1 cellular context compared by ENCODE assay signal in the genomic region with DNA sequence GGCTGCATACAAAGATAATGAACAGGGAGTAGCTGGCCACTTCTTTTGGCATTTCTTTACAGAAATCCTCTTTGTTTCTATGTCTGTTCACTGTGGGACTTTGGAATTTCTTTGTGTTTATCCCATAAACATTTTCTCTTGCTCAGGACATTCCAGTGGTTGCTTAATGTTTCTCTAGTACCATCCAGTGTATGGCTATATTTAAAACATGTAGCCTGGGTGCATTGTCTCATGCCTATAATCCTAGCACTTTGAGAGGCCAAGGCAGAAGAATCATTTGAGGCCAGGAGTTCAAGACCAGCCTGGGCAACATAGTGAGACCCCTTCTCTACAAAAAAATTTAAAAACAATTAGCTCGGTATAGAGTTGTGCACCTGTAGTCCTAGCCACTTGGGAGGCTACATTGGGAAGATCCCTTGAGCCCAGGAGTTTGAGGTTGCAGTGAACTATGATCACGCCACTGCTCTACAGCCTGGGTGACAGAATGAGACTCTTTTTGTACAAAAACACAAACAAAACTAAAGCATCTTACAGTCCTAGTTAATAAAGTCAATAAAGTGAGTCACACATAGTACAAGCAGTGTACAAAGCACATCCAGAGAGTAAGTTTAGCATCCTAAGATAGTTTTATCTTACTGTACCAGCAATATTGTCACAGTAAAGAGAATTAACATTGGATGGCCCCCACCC.
TF ChIP-seq lines count a peak whose summit lies in the region.

No MANE protein-coding gene starts in this region.

TF ChIP-seq in HepG2, 621 proteins besides CTCF, POLR2A, EP300 and RAD21 (continued from another document and continues in another):
- TF ChIP-seq CEBPG (CRISPR knock-in tag; IDR thresholded peaks at IDR 0.05) (peak; percentile 81), CCDC6 (CRISPR knock-in tag; IDR thresholded peaks at IDR 0.05) (no peak), ZSCAN12 (CRISPR knock-in tag; IDR thresholded peaks at IDR 0.05) (no peak), ZSCAN9 (CRISPR knock-in tag; IDR thresholded peaks at IDR 0.05; ENCODE audit: borderline replicate concordance) (no peak), ZNF510 (CRISPR knock-in tag; IDR thresholded peaks at IDR 0.05; ENCODE audit: low read depth) (no peak), TMF1 (CRISPR knock-in tag; IDR thresholded peaks at IDR 0.05; ENCODE audit: low read depth) (no peak), TGIF2 (CRISPR knock-in tag; IDR thresholded peaks at IDR 0.05) (0 out of 2 replicates have a peak, but pooled peaks have one; percentile 36), MYC (CRISPR knock-in tag; IDR thresholded peaks at IDR 0.05; ENCODE audit: borderline replicate concordance) (no peak), ZNF605 (CRISPR knock-in tag; IDR thresholded peaks at IDR 0.05) (no peak), ZNF205 (CRISPR knock-in tag; IDR thresholded peaks at IDR 0.05) (no peak), TBL1XR1 (IDR thresholded peaks at IDR 0.05; ENCODE audit: borderline replicate concordance, low read length, partially characterized antibody) (no peak), ZSCAN31 (CRISPR knock-in tag; IDR thresholded peaks at IDR 0.05; ENCODE audit: low read depth) (no peak), HOXA5 (CRISPR knock-in tag; IDR thresholded peaks at IDR 0.05) (no peak), HCFC1 (IDR thresholded peaks at IDR 0.05; ENCODE audit: low read depth, low read length) (no peak), BCL6 (CRISPR knock-in tag; IDR thresholded peaks at IDR 0.05) (peak; percentile 17; the same call in 1 of the 2 replicates), MEF2D (CRISPR knock-in tag; IDR thresholded peaks at IDR 0.05) (no peak), ASH2L (IDR thresholded peaks at IDR 0.05; ENCODE audit: insufficient read length, low read depth, low read length) (peak; percentile 34), FOSL2 (CRISPR knock-in tag; IDR thresholded peaks at IDR 0.05) (peak; percentile 75), ZNF629 (CRISPR knock-in tag; conservative IDR thresholded peaks at IDR 0.05) (no peak; the same call in 1 of the 2 replicates), ZNF75D (CRISPR knock-in tag; IDR thresholded peaks at IDR 0.05; ENCODE audit: borderline replicate concordance) (no peak), NFE2 (CRISPR knock-in tag; IDR thresholded peaks at IDR 0.05) (no peak), GATA4 (IDR thresholded peaks at IDR 0.05; ENCODE audit: borderline replicate concordance, low read depth) (peak; percentile 17; the same call in 1 of the 2 replicates), SOX13 (IDR thresholded peaks at IDR 0.05) (no peak), SOX13 (CRISPR knock-in tag; conservative IDR thresholded peaks at IDR 0.05 in 1 of 2, IDR thresholded peaks at IDR 0.05 in 1 of 2) (peak in 1 of 2 experiments; percentile 76; a peak in 2 of 4 replicates), ZNF446 (CRISPR knock-in tag; IDR thresholded peaks at IDR 0.05) (no peak), MATR3 (CRISPR knock-in tag; IDR thresholded peaks at IDR 0.05) (no peak), ZNF7 (CRISPR knock-in tag; IDR thresholded peaks at IDR 0.05) (no peak), ZNF292 (CRISPR knock-in tag; IDR thresholded peaks at IDR 0.05; ENCODE audit: borderline replicate concordance, low read depth) (0 out of 2 replicates have a peak, but pooled peaks have one; percentile 20), SIX4 (CRISPR knock-in tag; IDR thresholded peaks at IDR 0.05) (no peak), MAFK (conservative IDR thresholded peaks at IDR 0.05 in 1 of 2, IDR thresholded peaks at IDR 0.05 in 1 of 2; ENCODE audit: low read length in 2 of 2) (no peak), ZNF343 (CRISPR knock-in tag; IDR thresholded peaks at IDR 0.05) (no peak)
- TF ChIP-seq, protein P1, sequence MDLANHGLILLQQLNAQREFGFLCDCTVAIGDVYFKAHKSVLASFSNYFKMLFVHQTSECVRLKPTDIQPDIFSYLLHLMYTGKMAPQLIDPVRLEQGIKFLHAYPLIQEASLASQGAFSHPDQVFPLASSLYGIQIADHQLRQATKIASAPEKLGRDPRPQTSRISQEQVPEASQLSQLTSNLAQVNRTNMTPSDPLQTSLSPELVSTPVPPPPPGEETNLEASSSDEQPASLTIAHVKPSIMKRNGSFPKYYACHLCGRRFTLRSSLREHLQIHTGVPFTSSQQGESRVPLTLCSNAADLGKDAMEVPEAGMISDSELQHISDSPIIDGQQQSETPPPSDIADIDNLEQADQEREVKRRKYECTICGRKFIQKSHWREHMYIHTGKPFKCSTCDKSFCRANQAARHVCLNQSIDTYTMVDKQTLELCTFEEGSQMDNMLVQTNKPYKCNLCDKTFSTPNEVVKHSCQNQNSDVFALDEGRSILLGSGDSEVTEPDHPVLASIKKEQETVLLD (CRISPR knock-in tag; IDR thresholded peaks at IDR 0.05; ENCODE audit: low read depth) = no peak
- TF ChIP-seq, protein P2, sequence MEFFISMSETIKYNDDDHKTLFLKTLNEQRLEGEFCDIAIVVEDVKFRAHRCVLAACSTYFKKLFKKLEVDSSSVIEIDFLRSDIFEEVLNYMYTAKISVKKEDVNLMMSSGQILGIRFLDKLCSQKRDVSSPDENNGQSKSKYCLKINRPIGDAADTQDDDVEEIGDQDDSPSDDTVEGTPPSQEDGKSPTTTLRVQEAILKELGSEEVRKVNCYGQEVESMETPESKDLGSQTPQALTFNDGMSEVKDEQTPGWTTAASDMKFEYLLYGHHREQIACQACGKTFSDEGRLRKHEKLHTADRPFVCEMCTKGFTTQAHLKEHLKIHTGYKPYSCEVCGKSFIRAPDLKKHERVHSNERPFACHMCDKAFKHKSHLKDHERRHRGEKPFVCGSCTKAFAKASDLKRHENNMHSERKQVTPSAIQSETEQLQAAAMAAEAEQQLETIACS (CRISPR knock-in tag; IDR thresholded peaks at IDR 0.05) = no peak
- TF ChIP-seq, protein P3, sequence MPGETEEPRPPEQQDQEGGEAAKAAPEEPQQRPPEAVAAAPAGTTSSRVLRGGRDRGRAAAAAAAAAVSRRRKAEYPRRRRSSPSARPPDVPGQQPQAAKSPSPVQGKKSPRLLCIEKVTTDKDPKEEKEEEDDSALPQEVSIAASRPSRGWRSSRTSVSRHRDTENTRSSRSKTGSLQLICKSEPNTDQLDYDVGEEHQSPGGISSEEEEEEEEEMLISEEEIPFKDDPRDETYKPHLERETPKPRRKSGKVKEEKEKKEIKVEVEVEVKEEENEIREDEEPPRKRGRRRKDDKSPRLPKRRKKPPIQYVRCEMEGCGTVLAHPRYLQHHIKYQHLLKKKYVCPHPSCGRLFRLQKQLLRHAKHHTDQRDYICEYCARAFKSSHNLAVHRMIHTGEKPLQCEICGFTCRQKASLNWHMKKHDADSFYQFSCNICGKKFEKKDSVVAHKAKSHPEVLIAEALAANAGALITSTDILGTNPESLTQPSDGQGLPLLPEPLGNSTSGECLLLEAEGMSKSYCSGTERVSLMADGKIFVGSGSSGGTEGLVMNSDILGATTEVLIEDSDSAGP (CRISPR knock-in tag; IDR thresholded peaks at IDR 0.05; ENCODE audit: borderline replicate concordance) = no peak
- TF ChIP-seq, protein P4, sequence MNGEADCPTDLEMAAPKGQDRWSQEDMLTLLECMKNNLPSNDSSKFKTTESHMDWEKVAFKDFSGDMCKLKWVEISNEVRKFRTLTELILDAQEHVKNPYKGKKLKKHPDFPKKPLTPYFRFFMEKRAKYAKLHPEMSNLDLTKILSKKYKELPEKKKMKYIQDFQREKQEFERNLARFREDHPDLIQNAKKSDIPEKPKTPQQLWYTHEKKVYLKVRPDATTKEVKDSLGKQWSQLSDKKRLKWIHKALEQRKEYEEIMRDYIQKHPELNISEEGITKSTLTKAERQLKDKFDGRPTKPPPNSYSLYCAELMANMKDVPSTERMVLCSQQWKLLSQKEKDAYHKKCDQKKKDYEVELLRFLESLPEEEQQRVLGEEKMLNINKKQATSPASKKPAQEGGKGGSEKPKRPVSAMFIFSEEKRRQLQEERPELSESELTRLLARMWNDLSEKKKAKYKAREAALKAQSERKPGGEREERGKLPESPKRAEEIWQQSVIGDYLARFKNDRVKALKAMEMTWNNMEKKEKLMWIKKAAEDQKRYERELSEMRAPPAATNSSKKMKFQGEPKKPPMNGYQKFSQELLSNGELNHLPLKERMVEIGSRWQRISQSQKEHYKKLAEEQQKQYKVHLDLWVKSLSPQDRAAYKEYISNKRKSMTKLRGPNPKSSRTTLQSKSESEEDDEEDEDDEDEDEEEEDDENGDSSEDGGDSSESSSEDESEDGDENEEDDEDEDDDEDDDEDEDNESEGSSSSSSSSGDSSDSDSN (CRISPR knock-in tag; IDR thresholded peaks at IDR 0.05) = no peak
- TF ChIP-seq, protein P5, sequence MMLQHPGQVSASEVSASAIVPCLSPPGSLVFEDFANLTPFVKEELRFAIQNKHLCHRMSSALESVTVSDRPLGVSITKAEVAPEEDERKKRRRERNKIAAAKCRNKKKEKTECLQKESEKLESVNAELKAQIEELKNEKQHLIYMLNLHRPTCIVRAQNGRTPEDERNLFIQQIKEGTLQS (CRISPR knock-in tag; IDR thresholded peaks at IDR 0.05) = no peak
- TF ChIP-seq, protein P6, sequence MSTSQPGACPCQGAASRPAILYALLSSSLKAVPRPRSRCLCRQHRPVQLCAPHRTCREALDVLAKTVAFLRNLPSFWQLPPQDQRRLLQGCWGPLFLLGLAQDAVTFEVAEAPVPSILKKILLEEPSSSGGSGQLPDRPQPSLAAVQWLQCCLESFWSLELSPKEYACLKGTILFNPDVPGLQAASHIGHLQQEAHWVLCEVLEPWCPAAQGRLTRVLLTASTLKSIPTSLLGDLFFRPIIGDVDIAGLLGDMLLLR (CRISPR knock-in tag; IDR thresholded peaks at IDR 0.05) = no peak
- TF ChIP-seq, protein P7, sequence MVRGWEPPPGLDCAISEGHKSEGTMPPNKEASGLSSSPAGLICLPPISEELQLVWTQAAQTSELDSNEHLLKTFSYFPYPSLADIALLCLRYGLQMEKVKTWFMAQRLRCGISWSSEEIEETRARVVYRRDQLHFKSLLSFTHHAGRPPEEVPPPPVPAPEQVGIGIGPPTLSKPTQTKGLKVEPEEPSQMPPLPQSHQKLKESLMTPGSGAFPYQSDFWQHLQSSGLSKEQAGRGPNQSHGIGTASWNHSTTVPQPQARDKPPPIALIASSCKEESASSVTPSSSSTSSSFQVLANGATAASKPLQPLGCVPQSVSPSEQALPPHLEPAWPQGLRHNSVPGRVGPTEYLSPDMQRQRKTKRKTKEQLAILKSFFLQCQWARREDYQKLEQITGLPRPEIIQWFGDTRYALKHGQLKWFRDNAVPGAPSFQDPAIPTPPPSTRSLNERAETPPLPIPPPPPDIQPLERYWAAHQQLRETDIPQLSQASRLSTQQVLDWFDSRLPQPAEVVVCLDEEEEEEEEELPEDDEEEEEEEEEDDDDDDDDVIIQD (CRISPR knock-in tag; IDR thresholded peaks at IDR 0.05; ENCODE audit: low read depth) = peak; percentile 66; the same call in 1 of the 2 replicates
- TF ChIP-seq, protein P8, sequence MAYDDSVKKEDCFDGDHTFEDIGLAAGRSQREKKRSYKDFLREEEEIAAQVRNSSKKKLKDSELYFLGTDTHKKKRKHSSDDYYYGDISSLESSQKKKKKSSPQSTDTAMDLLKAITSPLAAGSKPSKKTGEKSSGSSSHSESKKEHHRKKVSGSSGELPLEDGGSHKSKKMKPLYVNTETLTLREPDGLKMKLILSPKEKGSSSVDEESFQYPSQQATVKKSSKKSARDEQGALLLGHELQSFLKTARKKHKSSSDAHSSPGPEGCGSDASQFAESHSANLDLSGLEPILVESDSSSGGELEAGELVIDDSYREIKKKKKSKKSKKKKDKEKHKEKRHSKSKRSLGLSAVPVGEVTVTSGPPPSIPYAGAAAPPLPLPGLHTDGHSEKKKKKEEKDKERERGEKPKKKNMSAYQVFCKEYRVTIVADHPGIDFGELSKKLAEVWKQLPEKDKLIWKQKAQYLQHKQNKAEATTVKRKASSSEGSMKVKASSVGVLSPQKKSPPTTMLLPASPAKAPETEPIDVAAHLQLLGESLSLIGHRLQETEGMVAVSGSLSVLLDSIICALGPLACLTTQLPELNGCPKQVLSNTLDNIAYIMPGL (CRISPR knock-in tag; IDR thresholded peaks at IDR 0.05; ENCODE audit: borderline replicate concordance in 1 of 2, low read depth in 1 of 2) = no peak
- TF ChIP-seq, protein P9, sequence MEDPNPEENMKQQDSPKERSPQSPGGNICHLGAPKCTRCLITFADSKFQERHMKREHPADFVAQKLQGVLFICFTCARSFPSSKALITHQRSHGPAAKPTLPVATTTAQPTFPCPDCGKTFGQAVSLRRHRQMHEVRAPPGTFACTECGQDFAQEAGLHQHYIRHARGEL (CRISPR knock-in tag; IDR thresholded peaks at IDR 0.05) = no peak
- TF ChIP-seq, protein P10, sequence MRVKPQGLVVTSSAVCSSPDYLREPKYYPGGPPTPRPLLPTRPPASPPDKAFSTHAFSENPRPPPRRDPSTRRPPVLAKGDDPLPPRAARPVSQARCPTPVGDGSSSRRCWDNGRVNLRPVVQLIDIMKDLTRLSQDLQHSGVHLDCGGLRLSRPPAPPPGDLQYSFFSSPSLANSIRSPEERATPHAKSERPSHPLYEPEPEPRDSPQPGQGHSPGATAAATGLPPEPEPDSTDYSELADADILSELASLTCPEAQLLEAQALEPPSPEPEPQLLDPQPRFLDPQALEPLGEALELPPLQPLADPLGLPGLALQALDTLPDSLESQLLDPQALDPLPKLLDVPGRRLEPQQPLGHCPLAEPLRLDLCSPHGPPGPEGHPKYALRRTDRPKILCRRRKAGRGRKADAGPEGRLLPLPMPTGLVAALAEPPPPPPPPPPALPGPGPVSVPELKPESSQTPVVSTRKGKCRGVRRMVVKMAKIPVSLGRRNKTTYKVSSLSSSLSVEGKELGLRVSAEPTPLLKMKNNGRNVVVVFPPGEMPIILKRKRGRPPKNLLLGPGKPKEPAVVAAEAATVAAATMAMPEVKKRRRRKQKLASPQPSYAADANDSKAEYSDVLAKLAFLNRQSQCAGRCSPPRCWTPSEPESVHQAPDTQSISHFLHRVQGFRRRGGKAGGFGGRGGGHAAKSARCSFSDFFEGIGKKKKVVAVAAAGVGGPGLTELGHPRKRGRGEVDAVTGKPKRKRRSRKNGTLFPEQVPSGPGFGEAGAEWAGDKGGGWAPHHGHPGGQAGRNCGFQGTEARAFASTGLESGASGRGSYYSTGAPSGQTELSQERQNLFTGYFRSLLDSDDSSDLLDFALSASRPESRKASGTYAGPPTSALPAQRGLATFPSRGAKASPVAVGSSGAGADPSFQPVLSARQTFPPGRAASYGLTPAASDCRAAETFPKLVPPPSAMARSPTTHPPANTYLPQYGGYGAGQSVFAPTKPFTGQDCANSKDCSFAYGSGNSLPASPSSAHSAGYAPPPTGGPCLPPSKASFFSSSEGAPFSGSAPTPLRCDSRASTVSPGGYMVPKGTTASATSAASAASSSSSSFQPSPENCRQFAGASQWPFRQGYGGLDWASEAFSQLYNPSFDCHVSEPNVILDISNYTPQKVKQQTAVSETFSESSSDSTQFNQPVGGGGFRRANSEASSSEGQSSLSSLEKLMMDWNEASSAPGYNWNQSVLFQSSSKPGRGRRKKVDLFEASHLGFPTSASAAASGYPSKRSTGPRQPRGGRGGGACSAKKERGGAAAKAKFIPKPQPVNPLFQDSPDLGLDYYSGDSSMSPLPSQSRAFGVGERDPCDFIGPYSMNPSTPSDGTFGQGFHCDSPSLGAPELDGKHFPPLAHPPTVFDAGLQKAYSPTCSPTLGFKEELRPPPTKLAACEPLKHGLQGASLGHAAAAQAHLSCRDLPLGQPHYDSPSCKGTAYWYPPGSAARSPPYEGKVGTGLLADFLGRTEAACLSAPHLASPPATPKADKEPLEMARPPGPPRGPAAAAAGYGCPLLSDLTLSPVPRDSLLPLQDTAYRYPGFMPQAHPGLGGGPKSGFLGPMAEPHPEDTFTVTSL (CRISPR knock-in tag; IDR thresholded peaks at IDR 0.05; ENCODE audit: borderline replicate concordance) = peak; percentile 74; the same call in 1 of the 2 replicates
- TF ChIP-seq, protein P11, sequence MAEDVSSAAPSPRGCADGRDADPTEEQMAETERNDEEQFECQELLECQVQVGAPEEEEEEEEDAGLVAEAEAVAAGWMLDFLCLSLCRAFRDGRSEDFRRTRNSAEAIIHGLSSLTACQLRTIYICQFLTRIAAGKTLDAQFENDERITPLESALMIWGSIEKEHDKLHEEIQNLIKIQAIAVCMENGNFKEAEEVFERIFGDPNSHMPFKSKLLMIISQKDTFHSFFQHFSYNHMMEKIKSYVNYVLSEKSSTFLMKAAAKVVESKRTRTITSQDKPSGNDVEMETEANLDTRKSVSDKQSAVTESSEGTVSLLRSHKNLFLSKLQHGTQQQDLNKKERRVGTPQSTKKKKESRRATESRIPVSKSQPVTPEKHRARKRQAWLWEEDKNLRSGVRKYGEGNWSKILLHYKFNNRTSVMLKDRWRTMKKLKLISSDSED (CRISPR knock-in tag; IDR thresholded peaks at IDR 0.05) = no peak
